Comparison of ENCODE assay signal across 8 cellular contexts in genomic region chr20:33095902-33096584, GRCh38. TPM values are rescaled to one million over a fixed set of nuclear protein-coding genes. Genes with fewer than 3 reads are reported as not detected.
DNase-seq lines count a peak whose midpoint lies in the region; FAIRE-seq and TF ChIP-seq lines count a peak whose summit lies in the region.
"Not testable (repeated sequence)": the region's sequence is repeated elsewhere in the genome, so short reads cannot be mapped to it uniquely, and the experiment has no call there.

No MANE protein-coding gene starts in this region.

- in situ Hi-C loops in GM13976 (cut with MboI; ENCODE audit: low sequenced_read_pairs, unreplicated experiment): loop anchor here (10.0 kb wide), 1 partner anchor 191 kb away; no protein-coding TSS in a partner anchor

- H3K9me3 Mint-ChIP-seq in endodermal cell: not testable (repeated sequence)

- H3K9me3 ChIP-seq in endodermal cell (ENCODE audit: control insufficient read depth, low read length); spleen: not testable (repeated sequence)

- WGBS in endodermal cell (ENCODE audit: insufficient coverage in 1 of 2, insufficient read length in 1 of 2), 2 experiments: 26 to 41% methylated on average over 6 of the region's 6 CpGs
- WGBS in spleen, 5 donors: 45 to 51% (median 51%) methylated on average over 6 of the region's 6 CpGs

- H3K4me3 Mint-ChIP-seq in endodermal cell: not testable (repeated sequence)

- not testable (repeated sequence) for H3K36me3 Mint-ChIP-seq in endodermal cell (ENCODE audit: low read depth)

- not testable (repeated sequence) for H3K27me3 ChIP-seq in endodermal cell (ENCODE audit: control insufficient read depth, insufficient read depth, low read length, poor library complexity, severe bottlenecking); kidney epithelial cell (ENCODE audit: control insufficient read depth, insufficient read depth, low read length); spleen (replicated peaks in 1 of 7)

- intact Hi-C loops in spleen (cut with DNase I; ENCODE audit: low total_unique reads): loop anchor here (2.0 to 5.0 kb wide), 2 partner anchors 195 to 304 kb away; no protein-coding TSS in a partner anchor

- peak; percentile 4 for DNase-seq in AG09309 (ENCODE audit: low read depth)
- DNase-seq in GM13976 (ENCODE audit: low spot score): peak; percentile 82
- DNase-seq in NCI-H1417 (lab: John Stamatoyannopoulos, UW): peak; percentile 33 to 78 (median 46)
- peak; percentile 57 for DNase-seq in RCC 7860 (ENCODE audit: low spot score)
- DNase-seq in activated T-cell treated with anti-CD3 and anti-CD28 coated beads for 48 hours (ENCODE audit: low read depth): peak; percentile 28
- peak; percentile 88 for DNase-seq in endodermal cell
- DNase-seq in kidney epithelial cell (ENCODE audit: low read depth): peak; percentile 4
- not testable (repeated sequence) for DNase-seq in spleen

- not testable (repeated sequence) for H3K4me1 ChIP-seq in endodermal cell (ENCODE audit: control insufficient read depth, insufficient read depth, low read length)
- peaks cover 0 to 13% (median 0%) of the 10 kb centered on the region in 6 donors for H3K4me1 ChIP-seq in spleen

- TF ChIP-seq POLR2A in spleen (IDR thresholded peaks at IDR 0.05): not testable (repeated sequence)

- FAIRE-seq in RCC 7860 (lab: Jason Lieb, UNC): peak; percentile 56

- H3K4me1 Mint-ChIP-seq in endodermal cell: not testable (repeated sequence)

- H3K36me3 ChIP-seq in endodermal cell (ENCODE audit: control insufficient read depth, insufficient read depth, low read length); kidney epithelial cell (ENCODE audit: control insufficient read depth, insufficient read depth, low read length); spleen: not testable (repeated sequence)

- not testable (repeated sequence) for H3K27ac Mint-ChIP-seq in endodermal cell

- H3K4me3 ChIP-seq in AG09309 (ENCODE audit: control insufficient read depth, low read depth, low read length); endodermal cell (ENCODE audit: low read length); kidney epithelial cell (ENCODE audit: low read depth, low read length); spleen: not testable (repeated sequence)

- H3K9ac ChIP-seq in endodermal cell (ENCODE audit: extremely low read depth, low read length, poor library complexity, severe bottlenecking): not testable (repeated sequence)

- H3K27ac ChIP-seq in endodermal cell (ENCODE audit: low read depth, low read length); spleen: not testable (repeated sequence)

- TF ChIP-seq CTCF in AG09309 (IDR thresholded peaks at IDR 0.05; ENCODE audit: control insufficient read depth, insufficient read depth, low read depth, low read length, missing control alignments): peak; percentile 64
- peak; percentile 82 for TF ChIP-seq CTCF in GM13976 (IDR thresholded peaks at IDR 0.05; ENCODE audit: borderline replicate concordance, control extremely low read depth, extremely low read depth, insufficient read depth, missing control alignments)
- peak; percentile 100 for TF ChIP-seq CTCF in endodermal cell (conservative IDR thresholded peaks at IDR 0.05)
- peak; percentile 72 for TF ChIP-seq CTCF in kidney epithelial cell (IDR thresholded peaks at IDR 0.05; ENCODE audit: insufficient read depth, low read length, poor library complexity, severe bottlenecking)
- TF ChIP-seq CTCF in spleen (IDR thresholded peaks at IDR 0.05 in 8 of 11, conservative IDR thresholded peaks at IDR 0.05 in 3 of 11): peak; percentile 38 to 71 (median 55)

- not testable (repeated sequence) for H3K27me3 Mint-ChIP-seq in endodermal cell (ENCODE audit: insufficient read depth)

RNA-seq across cellular contexts. Expression of gene BPIFB4, which starts 16.6 kb away (rescaled TPM):
- total RNA-seq in endodermal cell: under 1 TPM in 1 of 2 donors, not detected in 1; 0.22 TPM
- polyA plus RNA-seq in endodermal cell (2013, experiment 1 of 2): not detected
- polyA plus RNA-seq in endodermal cell (2013, experiment 2 of 2): not detected
- not detected in 2 replicates for total RNA-seq in kidney epithelial cell
- not detected for total RNA-seq in spleen
- polyA plus RNA-seq in spleen: not detected

RNA-seq across cellular contexts. Expression of gene BPIFB3, which starts 42.3 kb away (rescaled TPM):
- not detected for total RNA-seq in endodermal cell
- not detected for polyA plus RNA-seq in endodermal cell (2013, experiment 1 of 2)
- polyA plus RNA-seq in endodermal cell (2013, experiment 2 of 2): not detected
- not detected in 2 replicates for total RNA-seq in kidney epithelial cell
- not detected for total RNA-seq in spleen
- polyA plus RNA-seq in spleen: not detected
